1 cellular context compared by ENCODE assay signal in the genomic region with DNA sequence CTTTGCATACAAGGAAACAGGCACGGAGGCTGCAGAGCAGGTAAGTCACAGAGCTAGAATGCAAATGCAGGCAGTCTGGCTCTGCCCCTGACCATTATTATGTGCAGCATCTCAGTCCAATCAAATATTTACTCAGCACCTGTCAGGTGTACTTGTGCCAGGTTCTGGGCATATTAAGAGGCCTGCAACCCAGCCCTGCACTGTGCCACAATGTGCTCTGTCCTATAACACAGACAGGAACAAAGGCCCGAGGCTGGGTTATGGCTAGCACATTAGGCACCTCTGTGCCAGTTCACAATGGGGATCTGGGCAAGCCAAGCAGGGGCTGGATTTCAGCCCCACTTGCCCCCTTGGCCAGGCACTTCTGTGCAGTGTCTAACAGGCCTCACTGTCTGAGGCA.
TF ChIP-seq lines count a peak whose summit lies in the region.

No MANE protein-coding gene starts in this region.

TF ChIP-seq in WTC11, 78 proteins besides CTCF, POLR2A, EP300 and RAD21 (continued from another document):
- TF ChIP-seq, protein P1, sequence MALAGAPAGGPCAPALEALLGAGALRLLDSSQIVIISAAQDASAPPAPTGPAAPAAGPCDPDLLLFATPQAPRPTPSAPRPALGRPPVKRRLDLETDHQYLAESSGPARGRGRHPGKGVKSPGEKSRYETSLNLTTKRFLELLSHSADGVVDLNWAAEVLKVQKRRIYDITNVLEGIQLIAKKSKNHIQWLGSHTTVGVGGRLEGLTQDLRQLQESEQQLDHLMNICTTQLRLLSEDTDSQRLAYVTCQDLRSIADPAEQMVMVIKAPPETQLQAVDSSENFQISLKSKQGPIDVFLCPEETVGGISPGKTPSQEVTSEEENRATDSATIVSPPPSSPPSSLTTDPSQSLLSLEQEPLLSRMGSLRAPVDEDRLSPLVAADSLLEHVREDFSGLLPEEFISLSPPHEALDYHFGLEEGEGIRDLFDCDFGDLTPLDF (CRISPR knock-in tag; IDR thresholded peaks at IDR 0.05), result no peak
- no peak for TF ChIP-seq ETV6 (CRISPR knock-in tag; IDR thresholded peaks at IDR 0.05)
- no peak for TF ChIP-seq RELA (CRISPR knock-in tag; IDR thresholded peaks at IDR 0.05; ENCODE audit: borderline replicate concordance)
- TF ChIP-seq, protein P2, sequence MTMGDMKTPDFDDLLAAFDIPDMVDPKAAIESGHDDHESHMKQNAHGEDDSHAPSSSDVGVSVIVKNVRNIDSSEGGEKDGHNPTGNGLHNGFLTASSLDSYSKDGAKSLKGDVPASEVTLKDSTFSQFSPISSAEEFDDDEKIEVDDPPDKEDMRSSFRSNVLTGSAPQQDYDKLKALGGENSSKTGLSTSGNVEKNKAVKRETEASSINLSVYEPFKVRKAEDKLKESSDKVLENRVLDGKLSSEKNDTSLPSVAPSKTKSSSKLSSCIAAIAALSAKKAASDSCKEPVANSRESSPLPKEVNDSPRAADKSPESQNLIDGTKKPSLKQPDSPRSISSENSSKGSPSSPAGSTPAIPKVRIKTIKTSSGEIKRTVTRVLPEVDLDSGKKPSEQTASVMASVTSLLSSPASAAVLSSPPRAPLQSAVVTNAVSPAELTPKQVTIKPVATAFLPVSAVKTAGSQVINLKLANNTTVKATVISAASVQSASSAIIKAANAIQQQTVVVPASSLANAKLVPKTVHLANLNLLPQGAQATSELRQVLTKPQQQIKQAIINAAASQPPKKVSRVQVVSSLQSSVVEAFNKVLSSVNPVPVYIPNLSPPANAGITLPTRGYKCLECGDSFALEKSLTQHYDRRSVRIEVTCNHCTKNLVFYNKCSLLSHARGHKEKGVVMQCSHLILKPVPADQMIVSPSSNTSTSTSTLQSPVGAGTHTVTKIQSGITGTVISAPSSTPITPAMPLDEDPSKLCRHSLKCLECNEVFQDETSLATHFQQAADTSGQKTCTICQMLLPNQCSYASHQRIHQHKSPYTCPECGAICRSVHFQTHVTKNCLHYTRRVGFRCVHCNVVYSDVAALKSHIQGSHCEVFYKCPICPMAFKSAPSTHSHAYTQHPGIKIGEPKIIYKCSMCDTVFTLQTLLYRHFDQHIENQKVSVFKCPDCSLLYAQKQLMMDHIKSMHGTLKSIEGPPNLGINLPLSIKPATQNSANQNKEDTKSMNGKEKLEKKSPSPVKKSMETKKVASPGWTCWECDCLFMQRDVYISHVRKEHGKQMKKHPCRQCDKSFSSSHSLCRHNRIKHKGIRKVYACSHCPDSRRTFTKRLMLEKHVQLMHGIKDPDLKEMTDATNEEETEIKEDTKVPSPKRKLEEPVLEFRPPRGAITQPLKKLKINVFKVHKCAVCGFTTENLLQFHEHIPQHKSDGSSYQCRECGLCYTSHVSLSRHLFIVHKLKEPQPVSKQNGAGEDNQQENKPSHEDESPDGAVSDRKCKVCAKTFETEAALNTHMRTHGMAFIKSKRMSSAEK (CRISPR knock-in tag; IDR thresholded peaks at IDR 0.05; ENCODE audit: borderline replicate concordance), result no peak
